Comparison of ENCODE assay signal across 12 cellular contexts in the genomic region with DNA sequence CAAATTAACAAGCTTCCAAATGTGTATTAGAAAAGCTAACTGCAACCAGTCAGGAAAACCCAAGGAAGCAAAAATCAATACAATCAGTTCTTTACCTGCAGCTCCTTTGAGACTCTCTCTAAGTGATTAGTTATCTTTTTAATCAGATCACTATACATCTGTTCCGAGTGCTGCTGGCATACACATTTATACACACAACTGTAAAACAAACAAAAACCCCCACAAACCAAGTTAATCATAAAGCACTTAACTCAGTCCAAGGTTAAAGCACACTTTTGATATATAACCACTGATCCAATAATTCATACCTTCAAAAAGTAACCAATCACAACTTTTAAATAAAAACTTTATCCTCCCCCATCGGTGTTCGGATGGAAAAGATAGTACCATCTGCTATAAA. TPM values are rescaled to one million over a fixed set of nuclear protein-coding genes. Genes with fewer than 3 reads are reported as not detected.
DNase-seq lines count a peak whose midpoint lies in the region; ATAC-seq, FAIRE-seq and TF ChIP-seq lines count a peak whose summit lies in the region.
"Had no signal": no experiment of that assay in that cellular context is flagged by ENCODE, and none has a peak within 500 bp of the region (broad histone marks: within the 10 kb centered on the region; RNA-seq: fewer than 3 reads in every experiment).

No MANE protein-coding gene starts in this region.

- no peaks in the 10 kb centered on the region for H3K27me3 ChIP-seq in GM12878 (replicated peaks in 1 of 2; ENCODE audit: control insufficient read depth in 2 of 2, insufficient read depth in 2 of 2, low read length in 1 of 2)
- H3K27me3 ChIP-seq in pancreas: no peaks in the 10 kb centered on the region

- TF ChIP-seq CTCF in GM12878 (IDR thresholded peaks at IDR 0.05 in 2 of 3, conservative IDR thresholded peaks at IDR 0.05 in 1 of 3; ENCODE audit: control insufficient read depth in 2 of 3, extremely low read depth in 1 of 3, insufficient read depth in 1 of 3, low read depth in 3 of 3, low read length in 3 of 3) (no peak), pancreas (IDR thresholded peaks at IDR 0.05) (no peak)

- peak overlapping the region; percentile 25 for H3K27ac Mint-ChIP-seq in activated CD4-positive, alpha-beta T cell treated with anti-CD3 and anti-CD28 coated beads, Interleukin-2, amount 10 ng/mL, durations not matched to agents 24 days and 14 days
- H3K27ac Mint-ChIP-seq in IgD-negative memory B cell: peak overlapping the region; percentile 70 to 93 (median 79)

- POLR2A ChIA-PET in GM12878 (lab: Charles Lee): interaction anchor here (0.6 kb wide), 1 partner anchor 171 kb away, joined by 3 read pairs; no protein-coding TSS in a partner anchor

- H3K4me1 ChIP-seq in GM12878 (ENCODE audit: control insufficient read depth, insufficient read depth, low read length) (peaks cover 23% of the 10 kb centered on the region), pancreas (peaks cover 26 to 50% (median 34%) of the 10 kb centered on the region in 3 donors)

- 41% methylated on average over 3 of the region's 3 CpGs for WGBS in GM12878 (ENCODE audit: insufficient coverage, insufficient replicate concordance, low lambda C conversion rate, missing lambda C conversion rate)
- WGBS in pancreas, 2 donors: 13 to 17% methylated on average over 3 of the region's 3 CpGs

- SMC1A ChIA-PET in GM12878 (lab: Charles Lee; ENCODE audit: uncharacterized antibody, unreplicated experiment): interaction anchor here (1.4 to 2.1 kb wide), 3 partner anchors 10 to 24 kb away, joined by 3 to 7 read pairs (median 5); no protein-coding TSS in a partner anchor

- peaks cover 33% of the 10 kb centered on the region for H3K79me2 ChIP-seq in GM12878 (ENCODE audit: control insufficient read depth, insufficient read depth, low read length)

- peaks cover 47% of the 10 kb centered on the region for H3K4me1 Mint-ChIP-seq in activated CD4-positive, alpha-beta T cell treated with anti-CD3 and anti-CD28 coated beads, Interleukin-2, amount 10 ng/mL, durations not matched to agents 24 days and 14 days
- H3K4me1 Mint-ChIP-seq in IgD-negative memory B cell: peaks cover 27 to 41% (median 40%) of the 10 kb centered on the region in 3 donors

- in situ Hi-C loops in GM12878 (cut with MboI): loop anchor here (5.0 kb wide), 1 partner anchor 162 kb away; no protein-coding TSS in a partner anchor

- intact Hi-C loops in activated CD4-positive, alpha-beta T cell treated with anti-CD3 and anti-CD28 coated beads, Interleukin-2, amount 10 ng/mL, durations not matched to agents 24 days and 14 days (cut with micrococcal nuclease): no loop called here
- intact Hi-C loops in GM12878 (cut with micrococcal nuclease; ENCODE audit: unreplicated experiment) (no loop called here), pancreas (cut with DNase I) (no loop called here)

- no peak for TF ChIP-seq RAD21 in GM12878 (IDR thresholded peaks at IDR 0.05; ENCODE audit: insufficient read depth, low read depth, low read length)

- H3K27ac ChIP-seq in GM12878 (ENCODE audit: control insufficient read depth, insufficient read depth) (no peak overlapping the region; the same call in 1 of the 2 replicates), pancreas (peak overlapping the region in 3 of 4 donors; percentile 3 to 61 (median 59))

- BruUV-seq in GM12878 (replicated peaks; lab: Mats Ljungman, UMichigan): no TSS peak

- FAIRE-seq in GM12878 (lab: Jason Lieb, UNC) (no peak), pancreas (lab: Jason Lieb, UNC) (no peak)
- FAIRE-seq: astrocyte, K562 had no signal

- H3K4me2 ChIP-seq in GM12878 (ENCODE audit: control insufficient read depth, insufficient read depth): peak overlapping the region; percentile 7; the same call in 1 of the 2 replicates

- no peaks in the 10 kb centered on the region for H3K9me3 Mint-ChIP-seq in activated CD4-positive, alpha-beta T cell treated with anti-CD3 and anti-CD28 coated beads, Interleukin-2, amount 10 ng/mL, durations not matched to agents 24 days and 14 days
- no peaks in the 10 kb centered on the region for H3K9me3 Mint-ChIP-seq in IgD-negative memory B cell

- no peak for DNase-seq in activated CD4-positive, alpha-beta T cell treated with anti-CD3 and anti-CD28 coated beads, Interleukin-2, amount 10 ng/mL, durations not matched to agents 24 days and 14 days
- DNase-seq in activated CD4-positive, alpha-beta T cell treated with anti-CD3 and anti-CD28 coated beads, Interleukin-2, amount 50 U/mL, for 1 hour: no peak
- DNase-seq in GM12878 (ENCODE audit: low read depth, low spot score) (no peak), pancreas (no peak), GDM1 (lab: John Stamatoyannopoulos, UW) (no peak)
- no peak for DNase-seq in activated CD4-positive, CD25-positive, alpha-beta regulatory T cell treated with anti-CD3 and anti-CD28 coated beads, Interleukin-2, amount 50 U/mL, for 72 hours
- DNase-seq: left cardiac atrium, NCI-H526 had no signal

- H4K20me1 ChIP-seq in GM12878 (ENCODE audit: control insufficient read depth, insufficient read depth): 0 out of 2 replicates have a peak, but pooled peaks cover 3% of the 10 kb centered on the region

- H2AFZ ChIP-seq in GM12878 (ENCODE audit: control insufficient read depth, low read depth, low read length): no peak overlapping the region

- RAD21 ChIA-PET in GM12878 (lab: Charles Lee; ENCODE audit: unreplicated experiment): interaction anchor here (0.7 to 1.3 kb wide), 2 partner anchors 23 to 26 kb away, joined by 3 read pairs; no protein-coding TSS in a partner anchor

- no peak overlapping the region for H3K9ac ChIP-seq in GM12878 (ENCODE audit: control insufficient read depth, insufficient read depth, low read length)

- H3K9me3 ChIP-seq in GM12878 (replicated peaks; ENCODE audit: control insufficient read depth, insufficient read depth, low read length): no peaks in the 10 kb centered on the region
- H3K9me3 ChIP-seq in pancreas: no peaks in the 10 kb centered on the region

- H3K4me3 ChIP-seq in GM12878 (no peak overlapping the region), pancreas (no peak overlapping the region)
- H3K4me3 ChIP-seq: K562 had no signal

- ATAC-seq in GM12878: no peak
- ATAC-seq in pancreas: no peak
- ATAC-seq in HG03097 (IDR thresholded peaks at IDR 0.05; ENCODE audit: low FRiP score, unreplicated experiment): no peak
- ATAC-seq: K562 had no signal

- H3K36me3 ChIP-seq in GM12878 (ENCODE audit: control insufficient read depth in 2 of 2, insufficient read depth in 2 of 2, low read length in 1 of 2): peaks cover 0 to 2% of the 10 kb centered on the region in 2 experiments; a peak in 3 of 4 replicates
- no peaks in the 10 kb centered on the region for H3K36me3 ChIP-seq in pancreas

- peak overlapping the region; percentile 11 for H3K4me3 Mint-ChIP-seq in activated CD4-positive, alpha-beta T cell treated with anti-CD3 and anti-CD28 coated beads, Interleukin-2, amount 10 ng/mL, durations not matched to agents 24 days and 14 days
- peak overlapping the region; percentile 26 to 90 (median 56) for H3K4me3 Mint-ChIP-seq in IgD-negative memory B cell

- TF ChIP-seq EP300 in GM12878 (IDR thresholded peaks at IDR 0.05; ENCODE audit: borderline replicate concordance in 1 of 2, control insufficient read depth in 1 of 2, low read depth in 2 of 2, low read length in 2 of 2): no peak

- TF ChIP-seq POLR2A in GM12878 (IDR thresholded peaks at IDR 0.05; ENCODE audit: low read depth, low read length): no peak

- CTCF ChIA-PET in GM12878 (lab: Yijun Ruan, JAX): interaction anchor here (1.3 to 1.4 kb wide), 2 partner anchors 9 to 12 kb away, joined by 3 to 4 read pairs; no protein-coding TSS in a partner anchor

- H3K36me3 Mint-ChIP-seq in activated CD4-positive, alpha-beta T cell treated with anti-CD3 and anti-CD28 coated beads, Interleukin-2, amount 10 ng/mL, durations not matched to agents 24 days and 14 days (ENCODE audit: low read depth): peaks cover 7% of the 10 kb centered on the region
- H3K36me3 Mint-ChIP-seq in IgD-negative memory B cell: peaks cover 3% of the 10 kb centered on the region

- H3K27me3 Mint-ChIP-seq in activated CD4-positive, alpha-beta T cell treated with anti-CD3 and anti-CD28 coated beads, Interleukin-2, amount 10 ng/mL, durations not matched to agents 24 days and 14 days: no peaks in the 10 kb centered on the region
- no peaks in the 10 kb centered on the region for H3K27me3 Mint-ChIP-seq in IgD-negative memory B cell

TF ChIP-seq in GM12878, 131 proteins besides CTCF, POLR2A, EP300 and RAD21 (continues in another document):
- TF ChIP-seq, protein P1, sequence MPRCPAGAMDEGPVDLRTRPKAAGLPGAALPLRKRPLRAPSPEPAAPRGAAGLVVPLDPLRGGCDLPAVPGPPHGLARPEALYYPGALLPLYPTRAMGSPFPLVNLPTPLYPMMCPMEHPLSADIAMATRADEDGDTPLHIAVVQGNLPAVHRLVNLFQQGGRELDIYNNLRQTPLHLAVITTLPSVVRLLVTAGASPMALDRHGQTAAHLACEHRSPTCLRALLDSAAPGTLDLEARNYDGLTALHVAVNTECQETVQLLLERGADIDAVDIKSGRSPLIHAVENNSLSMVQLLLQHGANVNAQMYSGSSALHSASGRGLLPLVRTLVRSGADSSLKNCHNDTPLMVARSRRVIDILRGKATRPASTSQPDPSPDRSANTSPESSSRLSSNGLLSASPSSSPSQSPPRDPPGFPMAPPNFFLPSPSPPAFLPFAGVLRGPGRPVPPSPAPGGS (IDR thresholded peaks at IDR 0.05; ENCODE audit: borderline replicate concordance, insufficient read depth, low read depth, low read length, poor library complexity, severe bottlenecking): no peak

RNA-seq across cellular contexts. Expression of a gene that starts 25.6 kb away (rescaled TPM):
- 27.6 and 29.4 TPM in 2 replicates for total RNA-seq in activated CD4-positive, alpha-beta T cell treated with anti-CD3 and anti-CD28 coated beads, Interleukin-2, amount 10 ng/mL, durations not matched to agents 24 days and 14 days
- polyA plus RNA-seq in IgD-negative memory B cell (23.9 TPM), GM12878 (2011; rRNA removed) (23.2 and 27.1 TPM in 2 replicates), GM12878 (2014; fragmentation: Illumina TruSeq; extraction: Trizol) (8.1 and 8.4 TPM in 2 replicates), GM12878 (2014; fragmentation: Nextera tagmentation; extraction: Ambion mirVana) (10 to 100 TPM in 1 of 2 experiments, 1 to 10 TPM in 1; 7.4 to 10.6 TPM), GM12878 (2014; rRNA removed) (7.9 and 9.2 TPM in 2 replicates), GM12878 (2016; fragmentation: Nextera tagmentation; extraction: Ambion mirVana) (10 to 100 TPM; 15.3 to 18.2 TPM), pancreas (1 to 10 TPM; 3.1 to 5.5 TPM)
- 97.0 and 97.9 TPM in 2 replicates for total RNA-seq in GM12878 (2013; cell fraction: nucleolus; rRNA removed)
- total RNA-seq in GM12878 (2014; rRNA removed) (10.4 and 18.2 TPM in 2 replicates), GM12878 (2014; rRNA removed; fragmentation: Illumina TruSeq; extraction: Trizol) (14.8 and 19.6 TPM in 2 replicates), GM12878 (2021) (19.1 and 21.0 TPM in 2 replicates), pancreas (10 to 100 TPM; 13.8 to 28.3 (median 16.5) TPM)
- polyA plus RNA-seq in GM12878 (2011; ENCODE audit: low read depth): 5.7 TPM
- 5.7 and 6.4 TPM in 2 replicates for polyA plus RNA-seq in GM12878 (2011; cell fraction: cytosol; rRNA removed)
- polyA plus RNA-seq in GM12878 (2011; cell fraction: nucleus; rRNA removed): 4.1 and 6.7 TPM in 2 replicates
- 6.9 and 9.3 TPM in 2 replicates for polyA plus RNA-seq in GM12878 (2012)
- polyA minus RNA-seq in GM12878 (2011; rRNA and poly(A)+ RNA removed): 16.1 and 17.8 TPM in 2 replicates
- polyA minus RNA-seq in GM12878 (2011; cell fraction: cytosol; rRNA and poly(A)+ RNA removed): 6.2 and 8.6 TPM in 2 replicates
- polyA minus RNA-seq in GM12878 (2011; cell fraction: nucleus; rRNA and poly(A)+ RNA removed): 10.0 and 23.5 TPM in 2 replicates
